14 cellular contexts compared by ENCODE assay signal in the genomic region with DNA sequence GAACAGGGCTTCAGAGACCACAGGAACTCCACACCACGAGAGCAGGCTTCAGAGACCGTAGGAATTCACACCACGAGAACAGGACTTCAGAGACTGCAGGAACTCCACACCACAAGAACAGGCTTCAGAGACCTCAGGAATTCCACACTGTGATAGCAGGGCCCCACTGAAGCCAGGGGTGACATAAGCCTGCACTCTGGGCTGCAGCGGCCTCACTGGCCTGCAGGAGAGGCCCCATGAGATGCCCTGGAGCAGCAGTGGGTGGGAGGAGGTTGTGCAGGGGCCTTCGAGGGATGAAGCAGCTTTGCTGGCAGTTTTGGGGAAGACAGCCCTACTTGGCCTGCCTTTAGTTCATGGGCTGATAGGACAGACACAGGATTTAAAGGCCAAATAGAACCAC.
A peak's percentile ranks its signal among the peaks of the same experiment; 100 is the strongest.
DNase-seq lines count a peak whose midpoint lies in the region; ATAC-seq and TF ChIP-seq lines count a peak whose summit lies in the region.
"Had no signal": no experiment of that assay in that cellular context is flagged by ENCODE, and none has a peak within 500 bp of the region (broad histone marks: within the 10 kb centered on the region; RNA-seq: fewer than 3 reads in every experiment).

No MANE protein-coding gene starts in this region.

- DNase-seq in cardiac septum (ENCODE audit: low spot score) (peak; percentile 50), left ventricle myocardium superior (no peak), islet precursor cell (peak; percentile 31), osteoblast (ENCODE audit: insufficient read length, low spot score, missing footprints) (peak; percentile 51), T-helper 9 cell (no peak), sigmoid colon (no peak)
- DNase-seq: 8988T; AML-193; CD8-positive, alpha-beta memory T cell; H7 had no signal

- ATAC-seq in left ventricle myocardium superior (no peak), HG03342 (IDR thresholded peaks at IDR 0.05; ENCODE audit: unreplicated experiment) (no peak)
- ATAC-seq: GM12878 had no signal

- no peak overlapping the region for H3K4me2 ChIP-seq in osteoblast (ENCODE audit: insufficient read depth, low read length)
- H3K4me2 ChIP-seq: BLaER1 had no signal

- H3K9me3 ChIP-seq in osteoblast (ENCODE audit: low read depth, low read length) (peaks cover 3% of the 10 kb centered on the region), sigmoid colon (peaks cover 0 to 19% (median 11%) of the 10 kb centered on the region in 4 donors)
- H3K9me3 ChIP-seq: Caco-2 had no signal

- no peak overlapping the region for H2AFZ ChIP-seq in osteoblast (ENCODE audit: low read length)

- TF ChIP-seq POLR2A in sigmoid colon (IDR thresholded peaks at IDR 0.05), result no peak

- H4K20me1 ChIP-seq in osteoblast (ENCODE audit: insufficient read depth, low read length), result no peaks in the 10 kb centered on the region
- H4K20me1 ChIP-seq: BLaER1 had no signal

- H3K36me3 ChIP-seq in osteoblast (ENCODE audit: insufficient read depth, low read length) (no peaks in the 10 kb centered on the region), sigmoid colon (no peaks in the 10 kb centered on the region)

- H3K27ac ChIP-seq in osteoblast (ENCODE audit: low read depth, low read length), result no peak overlapping the region
- no peak overlapping the region for H3K27ac ChIP-seq in sigmoid colon
- H3K27ac ChIP-seq: BLaER1 had no signal

- WGBS in sigmoid colon, 2 donors, result 88 to 89% methylated on average over 5 of the region's 5 CpGs

- H3K79me2 ChIP-seq in osteoblast (ENCODE audit: insufficient read depth, low read length), result no peaks in the 10 kb centered on the region

- TF ChIP-seq CTCF in osteoblast (IDR thresholded peaks at IDR 0.05; ENCODE audit: extremely low read depth, low read depth, low read length) (no peak), sigmoid colon (IDR thresholded peaks at IDR 0.05) (no peak)

- intact Hi-C loops in cardiac septum (cut with DNase I), result no loop called here
- intact Hi-C loops in left ventricle myocardium superior (cut with micrococcal nuclease), result no loop called here
- intact Hi-C loops in sigmoid colon (cut with DNase I), result no loop called here

- H3K4me3 ChIP-seq in osteoblast (ENCODE audit: insufficient read depth, low read length), result no peak overlapping the region
- H3K4me3 ChIP-seq in sigmoid colon, result no peak overlapping the region
- H3K4me3 ChIP-seq: BLaER1, GM12878 had no signal

- H3K27me3 ChIP-seq in osteoblast (ENCODE audit: insufficient read depth, low read length) (no peaks in the 10 kb centered on the region), sigmoid colon (no peaks in the 10 kb centered on the region)
- H3K27me3 ChIP-seq: BLaER1 had no signal

- no peak for TF ChIP-seq EP300 in sigmoid colon (IDR thresholded peaks at IDR 0.05)

- H3K4me1 ChIP-seq in osteoblast (ENCODE audit: insufficient read depth, low read length) (no peaks in the 10 kb centered on the region), sigmoid colon (no peaks in the 10 kb centered on the region)
- H3K4me1 ChIP-seq: BLaER1, Caco-2 had no signal

Comparison
In these comparisons a context has a peak if more than half of its experiments do, and no peak if none do; other contexts are left out.
1. DNase-seq: peak in cardiac septum (single experiment), islet precursor cell (single experiment) and osteoblast (single experiment); none in left ventricle myocardium superior (single experiment), T-helper 9 cell (single experiment) and sigmoid colon (single experiment).